In genomic region chr1:190286111-190286510, GRCh38 we compare ENCODE assay signal across 27 cellular contexts.
"Had no signal": no experiment of that assay in that cellular context is flagged by ENCODE, and none has a peak within 500 bp of the region (broad histone marks: within the 10 kb centered on the region; RNA-seq: fewer than 3 reads in every experiment).

No MANE protein-coding gene starts in this region.

- DNase-seq: naive thymus-derived CD4-positive, alpha-beta T cell; natural killer cell; occipital lobe; ovary; posterior cingulate gyrus; right cardiac atrium; spleen; stimulated activated CD4-positive, alpha-beta T cell treated with anti-CD3 and anti-CD28 coated beads, Interleukin-12 subunit alpha, Interleukin-12 subunit beta, amount 100 ng/mL, for 4 hours; stimulated activated CD4-positive, alpha-beta T cell treated with anti-CD3 and anti-CD28 coated beads, Interleukin-1b, Interleukin-23, amount 100 ng/mL, for 48 hours; stimulated activated CD4-positive, alpha-beta T cell treated with anti-CD3 and anti-CD28 coated beads, Interleukin-4, amount 100 ng/mL, for 1 hour; stimulated activated CD4-positive, alpha-beta T cell treated with anti-CD3 and anti-CD28 coated beads, Interleukin-4, amount 100 ng/mL, for 4 hours; stimulated activated CD8-positive, alpha-beta memory T cell treated with anti-CD3 and anti-CD28 coated beads, Interleukin-4, amount 100 ng/mL, for 48 hours; stimulated activated naive CD4-positive, alpha-beta T cell; stimulated activated naive CD8-positive, alpha-beta T cell treated with anti-CD3 and anti-CD28 coated beads, Interleukin-15, amount 100 ng/mL, for 72 hours; stimulated activated naive CD8-positive, alpha-beta T cell treated with anti-CD3 and anti-CD28 coated beads, Interleukin-15, Interleukin-2, amounts not matched to agents 100 U/mL and 50 U/mL, for 24 hours; substantia nigra; testis; tibial artery; transverse colon; upper lobe of right lung; uterus had no signal

- H3K79me2 ChIP-seq: parathyroid adenoma had no signal

- H3K4me1 ChIP-seq: neural progenitor cell, parathyroid adenoma, prostate gland, spleen, suprapubic skin, testis, tibial artery, transverse colon, upper lobe of right lung, uterus had no signal

- H3K36me3 ChIP-seq: neural progenitor cell, ovary, prostate gland, spleen, suprapubic skin, tibial artery, transverse colon, upper lobe of right lung, uterus had no signal

- H3K4me3 ChIP-seq: neural progenitor cell, ovary, prostate gland, skin epidermis, smooth muscle cell, spleen, suprapubic skin, testis, tibial artery, transverse colon, upper lobe of right lung, uterus had no signal

- H3K27ac ChIP-seq: neural progenitor cell, ovary, parathyroid adenoma, prostate gland, skin epidermis, spleen, suprapubic skin, testis, tibial artery, transverse colon, upper lobe of right lung, uterus had no signal

- H3K4me2 ChIP-seq: neural progenitor cell, smooth muscle cell had no signal

- H2AFZ ChIP-seq: neural progenitor cell, parathyroid adenoma had no signal

- H3K9me3 ChIP-seq: ovary, prostate gland, suprapubic skin, testis, tibial artery, transverse colon, upper lobe of right lung, uterus had no signal

- H3K27me3 ChIP-seq: neural progenitor cell, ovary, spleen, suprapubic skin, testis, tibial artery, transverse colon, upper lobe of right lung, uterus had no signal
